In the genomic region with DNA sequence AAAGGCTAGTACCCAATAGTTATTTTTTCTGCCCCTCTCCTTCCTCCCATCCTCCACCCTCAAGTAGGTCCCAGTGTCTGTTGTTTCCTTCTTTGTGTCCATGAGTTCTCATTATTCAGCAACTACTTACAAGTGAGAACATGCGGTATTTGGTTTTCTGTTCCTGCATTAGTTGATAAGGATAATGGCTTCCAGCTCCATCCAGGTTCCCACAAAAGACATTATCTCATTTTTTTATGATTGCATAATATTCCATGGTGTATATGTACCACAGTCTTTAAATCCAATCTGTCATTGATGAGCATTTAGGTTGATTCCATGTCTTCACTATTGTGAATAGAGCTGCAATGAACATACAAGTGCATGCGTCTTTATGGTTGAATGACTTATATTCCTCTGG, we compare ENCODE assay signal across 32 cellular contexts.
"Had no signal": no experiment of that assay in that cellular context is flagged by ENCODE, and none has a peak within 500 bp of the region (broad histone marks: within the 10 kb centered on the region; RNA-seq: fewer than 3 reads in every experiment).

No MANE protein-coding gene starts in this region.

- H3K36me3 ChIP-seq: brain microvascular endothelial cell had no signal

- DNase-seq: activated CD4-positive, alpha-beta memory T cell treated with anti-CD3 and anti-CD28 coated beads for 36 hours; activated CD4-positive, alpha-beta T cell treated with anti-CD3 and anti-CD28 coated beads for 36 hours; activated CD4-positive, alpha-beta T cell treated with anti-CD3 and anti-CD28 coated beads, Interleukin-2, amount 10 ng/mL, durations not matched to agents 24 days and 14 days; activated CD4-positive, CD25-positive, alpha-beta regulatory T cell; activated CD4-positive, CD25-positive, alpha-beta regulatory T cell treated with anti-CD3 and anti-CD28 coated beads, Interleukin-2, amount 50 U/mL, for 72 hours; activated CD8-positive, alpha-beta memory T cell treated with anti-CD3 and anti-CD28 coated beads, Interleukin-2, amount 10 ng/mL, durations not matched to agents 7 days and 5 days; activated CD8-positive, alpha-beta memory T cell treated with anti-CD3 and anti-CD28 coated beads, Interleukin-2, amount 50 U/mL, for 4 hours; activated CD8-positive, alpha-beta T cell treated with anti-CD3 and anti-CD28 coated beads, Interleukin-2, amount 10 ng/mL, durations not matched to agents 7 days and 5 days; activated effector memory CD4-positive, alpha-beta T cell treated with anti-CD3 and anti-CD28 coated beads, Interleukin-2, amount 50 U/mL, for 16 hours; activated naive CD4-positive, alpha-beta T cell treated with anti-CD3 and anti-CD28 coated beads for 36 hours; activated naive CD8-positive, alpha-beta T cell treated with anti-CD3 and anti-CD28 coated beads for 36 hours; activated naive CD8-positive, alpha-beta T cell treated with anti-CD3 and anti-CD28 coated beads, Interleukin-2, amount 50 U/mL, for 24 hours; activated T-cell treated with anti-CD3 and anti-CD28 coated beads, Interleukin-2, amount 50 U/mL, for 1 hour; activated T-cell treated with anti-CD3 and anti-CD28 coated beads, Interleukin-2, amount 50 U/mL, for 48 hours; amniotic stem cell; anterior cingulate cortex; brain microvascular endothelial cell; caudate nucleus; cortex of kidney; dermis blood vessel endothelial cell; effector memory CD4-positive, alpha-beta T cell; endodermal cell; foreskin fibroblast; head of caudate nucleus; T-helper 2 cell had no signal

- H3K36me3 Mint-ChIP-seq: activated CD4-positive, alpha-beta memory T cell treated with anti-CD3 and anti-CD28 coated beads for 36 hours; activated CD8-positive, alpha-beta memory T cell treated with anti-CD3 and anti-CD28 coated beads, Interleukin-2, amount 10 ng/mL, durations not matched to agents 7 days and 5 days; activated naive CD4-positive, alpha-beta T cell treated with anti-CD3 and anti-CD28 coated beads, Interleukin-2, amount 50 U/mL, for 24 hours; activated naive CD8-positive, alpha-beta T cell treated with anti-CD3 and anti-CD28 coated beads for 36 hours had no signal

- H3K9me3 Mint-ChIP-seq: activated CD4-positive, alpha-beta memory T cell treated with anti-CD3 and anti-CD28 coated beads for 36 hours; activated naive CD4-positive, alpha-beta T cell treated with anti-CD3 and anti-CD28 coated beads for 36 hours; activated naive CD4-positive, alpha-beta T cell treated with anti-CD3 and anti-CD28 coated beads, Interleukin-2, amount 50 U/mL, for 24 hours; activated T-helper 2 cell treated with anti-CD3 and anti-CD28 coated beads, Interferon-gamma antibody, Interleukin-2, Interleukin-4, amounts not matched to agents 10 μg/mL and 5 μg/mL and 100 μg/mL, durations not matched to agents 14 hours and 24 hours and 36 hours; endodermal cell had no signal

- H3K27me3 Mint-ChIP-seq: activated CD4-positive, alpha-beta memory T cell treated with anti-CD3 and anti-CD28 coated beads for 36 hours; activated CD4-positive, alpha-beta T cell treated with anti-CD3 and anti-CD28 coated beads for 36 hours; activated CD4-positive, alpha-beta T cell treated with anti-CD3 and anti-CD28 coated beads, Interleukin-2, amount 10 ng/mL, durations not matched to agents 24 days and 14 days; activated naive CD4-positive, alpha-beta T cell treated with anti-CD3 and anti-CD28 coated beads, Interleukin-2, amount 50 U/mL, for 24 hours; activated naive CD8-positive, alpha-beta T cell treated with anti-CD3 and anti-CD28 coated beads, Interleukin-2, amount 50 U/mL, for 24 hours had no signal

- H3K27ac Mint-ChIP-seq: activated CD4-positive, alpha-beta memory T cell treated with anti-CD3 and anti-CD28 coated beads for 36 hours; activated CD4-positive, alpha-beta T cell treated with anti-CD3 and anti-CD28 coated beads for 36 hours; activated CD4-positive, alpha-beta T cell treated with anti-CD3 and anti-CD28 coated beads, Interleukin-2, amount 10 ng/mL, durations not matched to agents 24 days and 14 days; activated CD8-positive, alpha-beta memory T cell treated with anti-CD3 and anti-CD28 coated beads, Interleukin-2, amount 10 ng/mL, durations not matched to agents 7 days and 5 days; activated CD8-positive, alpha-beta T cell treated with anti-CD3 and anti-CD28 coated beads, Interleukin-2, amount 10 ng/mL, durations not matched to agents 7 days and 5 days; activated naive CD4-positive, alpha-beta T cell treated with anti-CD3 and anti-CD28 coated beads for 36 hours; activated naive CD4-positive, alpha-beta T cell treated with anti-CD3 and anti-CD28 coated beads, Interleukin-2, amount 50 U/mL, for 24 hours; activated naive CD8-positive, alpha-beta T cell treated with anti-CD3 and anti-CD28 coated beads for 36 hours; activated naive CD8-positive, alpha-beta T cell treated with anti-CD3 and anti-CD28 coated beads, Interleukin-2, amount 50 U/mL, for 24 hours; activated T-helper 1 cell treated with anti-CD3 and anti-CD28 coated beads, Interleukin-12 subunit alpha, Interleukin-12 subunit beta, Interleukin-2, Interleukin-4 antibody, amounts not matched to agents 30 ng/mL and 10 ng/mL and 1 ng/mL, durations not matched to agents 14 hours and 24 hours and 36 hours; activated T-helper 2 cell treated with anti-CD3 and anti-CD28 coated beads, Interferon-gamma antibody, Interleukin-2, Interleukin-4, amounts not matched to agents 10 μg/mL and 5 μg/mL and 100 μg/mL, durations not matched to agents 14 hours and 24 hours and 36 hours; endodermal cell had no signal

- FAIRE-seq: astrocyte, colon, frontal cortex had no signal

- H3K4me3 Mint-ChIP-seq: activated CD4-positive, alpha-beta memory T cell treated with anti-CD3 and anti-CD28 coated beads for 36 hours; activated CD4-positive, alpha-beta T cell treated with anti-CD3 and anti-CD28 coated beads for 36 hours; activated CD4-positive, alpha-beta T cell treated with anti-CD3 and anti-CD28 coated beads, Interleukin-2, amount 10 ng/mL, durations not matched to agents 24 days and 14 days; activated CD8-positive, alpha-beta memory T cell treated with anti-CD3 and anti-CD28 coated beads, Interleukin-2, amount 10 ng/mL, durations not matched to agents 7 days and 5 days; activated CD8-positive, alpha-beta T cell treated with anti-CD3 and anti-CD28 coated beads, Interleukin-2, amount 10 ng/mL, durations not matched to agents 7 days and 5 days; activated naive CD4-positive, alpha-beta T cell treated with anti-CD3 and anti-CD28 coated beads for 36 hours; activated naive CD4-positive, alpha-beta T cell treated with anti-CD3 and anti-CD28 coated beads, Interleukin-2, amount 50 U/mL, for 24 hours; activated naive CD8-positive, alpha-beta T cell treated with anti-CD3 and anti-CD28 coated beads for 36 hours; activated naive CD8-positive, alpha-beta T cell treated with anti-CD3 and anti-CD28 coated beads, Interleukin-2, amount 50 U/mL, for 24 hours; activated T-helper 1 cell treated with anti-CD3 and anti-CD28 coated beads, Interleukin-12 subunit alpha, Interleukin-12 subunit beta, Interleukin-2, Interleukin-4 antibody, amounts not matched to agents 30 ng/mL and 10 ng/mL and 1 ng/mL, durations not matched to agents 14 hours and 24 hours and 36 hours; endodermal cell had no signal

- H3K27me3 ChIP-seq: brain microvascular endothelial cell had no signal

- ATAC-seq: activated CD4-positive, alpha-beta T cell treated with anti-CD3 and anti-CD28 coated beads for 36 hours; activated CD8-positive, alpha-beta memory T cell treated with anti-CD3 and anti-CD28 coated beads, Interleukin-2, amount 10 ng/mL, durations not matched to agents 7 days and 5 days; activated CD8-positive, alpha-beta T cell treated with anti-CD3 and anti-CD28 coated beads, Interleukin-2, amount 10 ng/mL, durations not matched to agents 7 days and 5 days; activated naive CD8-positive, alpha-beta T cell treated with anti-CD3 and anti-CD28 coated beads, Interleukin-2, amount 50 U/mL, for 24 hours; esophagus mucosa had no signal

- H3K27ac ChIP-seq: brain microvascular endothelial cell had no signal

- H3K4me1 Mint-ChIP-seq: activated CD8-positive, alpha-beta memory T cell treated with anti-CD3 and anti-CD28 coated beads, Interleukin-2, amount 10 ng/mL, durations not matched to agents 7 days and 5 days had no signal
